10 cellular contexts compared by ENCODE assay signal in genomic region chr3:20141841-20142240, GRCh38. TPM values are rescaled to one million over a fixed set of nuclear protein-coding genes. Genes with fewer than 3 reads are reported as not detected.
DNase-seq lines count a peak whose midpoint lies in the region; ATAC-seq and TF ChIP-seq lines count a peak whose summit lies in the region.
"Had no signal": no experiment of that assay in that cellular context is flagged by ENCODE, and none has a peak within 500 bp of the region (broad histone marks: within the 10 kb centered on the region; RNA-seq: fewer than 3 reads in every experiment).

No MANE protein-coding gene starts in this region.

- H3K36me3 Mint-ChIP-seq in central memory CD8-positive, alpha-beta T cell (ENCODE audit: insufficient read depth): peaks cover 36% of the 10 kb centered on the region

- H3K4me1 Mint-ChIP-seq in central memory CD8-positive, alpha-beta T cell: no peaks in the 10 kb centered on the region

- no peak overlapping the region for H3K4me3 Mint-ChIP-seq in central memory CD8-positive, alpha-beta T cell

- TF ChIP-seq CTCF in gastrocnemius medialis (IDR thresholded peaks at IDR 0.05 in 4 of 5, conservative IDR thresholded peaks at IDR 0.05 in 1 of 5): no peak

- H3K27ac Mint-ChIP-seq in central memory CD8-positive, alpha-beta T cell (ENCODE audit: low read depth): peak overlapping the region; percentile 29

- peaks cover 0 to 7% of the 10 kb centered on the region in 2 donors for H3K36me3 ChIP-seq in gastrocnemius medialis

- peaks cover 9 to 13% of the 10 kb centered on the region in 2 donors for H3K4me1 ChIP-seq in gastrocnemius medialis

- no peaks in the 10 kb centered on the region for H3K9me3 Mint-ChIP-seq in central memory CD8-positive, alpha-beta T cell

- no peaks in the 10 kb centered on the region for H3K27me3 Mint-ChIP-seq in central memory CD8-positive, alpha-beta T cell

- DNase-seq in NCI-H1092 (lab: John Stamatoyannopoulos, UW) (peak; percentile 57), iPS-NIHi7 (ENCODE audit: extremely low spot score) (peak; percentile 37), gastrocnemius medialis (peak; percentile 13 to 46), OCI-M2 (lab: John Stamatoyannopoulos, UW; ENCODE audit: unreplicated experiment) (no peak), glomerular visceral epithelial cell (ENCODE audit: extremely low spot score) (no peak)
- no peak for DNase-seq in central memory CD8-positive, alpha-beta T cell (ENCODE audit: low spot score in 2 of 2)
- DNase-seq: effector memory CD4-positive, alpha-beta T cell had no signal

- no peak for TF ChIP-seq POLR2A in gastrocnemius medialis (IDR thresholded peaks at IDR 0.05)

- intact Hi-C loops in gastrocnemius medialis (cut with DNase I; ENCODE audit: low total_unique reads): no loop called here

- peak overlapping the region in 3 of 4 donors; percentile 11 to 56 (median 18) for H3K27ac ChIP-seq in gastrocnemius medialis

- ATAC-seq in central memory CD8-positive, alpha-beta T cell (replicated peaks; ENCODE audit: extremely low read depth, poor library complexity, severe bottlenecking): no peak
- ATAC-seq in gastrocnemius medialis: peak; percentile 81 to 89
- ATAC-seq in HG03342 (IDR thresholded peaks at IDR 0.05; ENCODE audit: unreplicated experiment): no peak
- ATAC-seq in HG02852 (IDR thresholded peaks at IDR 0.05; ENCODE audit: unreplicated experiment): no peak
- ATAC-seq: Panc1 had no signal

- in situ Hi-C loops in gastrocnemius medialis (cut with MboI; ENCODE audit: low sequenced_read_pairs in 4 of 4): no loop called here

- H3K9me3 ChIP-seq in gastrocnemius medialis: no peaks in the 10 kb centered on the region

- no peak overlapping the region for H3K4me3 ChIP-seq in gastrocnemius medialis

- H3K27me3 ChIP-seq in gastrocnemius medialis: no peaks in the 10 kb centered on the region

RNA-seq across cellular contexts. Expression of gene SGO1, which starts 44.2 kb away (rescaled TPM):
- under 1 TPM in 1 of 4 donors, not detected in 3; 0.18 TPM for total RNA-seq in gastrocnemius medialis

Comparison
In these comparisons a context has a peak if more than half of its experiments do, and no peak if none do; other contexts are left out.
1. DNase-seq: peak in NCI-H1092 (single experiment), iPS-NIHi7 (single experiment) and gastrocnemius medialis (2 of 2); none in central memory CD8-positive, alpha-beta T cell (0 of 2), OCI-M2 (single experiment) and glomerular visceral epithelial cell (single experiment).
2. ATAC-seq: peak in gastrocnemius medialis (2 of 2); none in central memory CD8-positive, alpha-beta T cell (single experiment), HG03342 (single experiment) and HG02852 (single experiment).